ENCODE assay signal across 29 cellular contexts in genomic region chr10:49175587-49176309, GRCh38. TPM values are rescaled to one million over a fixed set of nuclear protein-coding genes. Genes with fewer than 3 reads are reported as not detected.
DNase-seq lines count a peak whose midpoint lies in the region; ATAC-seq and TF ChIP-seq lines count a peak whose summit lies in the region.
"Had no signal": no experiment of that assay in that cellular context is flagged by ENCODE, and none has a peak within 500 bp of the region (broad histone marks: within the 10 kb centered on the region; RNA-seq: fewer than 3 reads in every experiment).

No MANE protein-coding gene starts in this region.

- in situ Hi-C loops in G401 (cut with HindIII; ENCODE audit: low sequenced_read_pairs): no loop called here

- CTCF ChIA-PET in Caco-2 (lab: Charles Lee): no interaction called here

- DNase-seq in left ventricle myocardium inferior (no peak), Right ventricle myocardium superior (no peak), mucosa of gallbladder (ENCODE audit: low spot score) (peak; percentile 10), occipital lobe (lab: John Stamatoyannopoulos, UW) (no peak), Caco-2 (no peak), G401 (ENCODE audit: low spot score) (no peak)
- no peak for DNase-seq in activated T-helper 1 cell treated with anti-CD3 and anti-CD28 coated beads, Interleukin-12 subunit alpha, Interleukin-12 subunit beta, Interleukin-2, Interleukin-4 antibody, amounts not matched to agents 30 ng/mL and 10 ng/mL and 1 ng/mL, durations not matched to agents 14 hours and 24 hours and 36 hours (ENCODE audit: low spot score)
- DNase-seq: activated CD4-positive, alpha-beta T cell treated with anti-CD3 and anti-CD28 coated beads, Interleukin-2, amount 50 U/mL, for 48 hours; activated naive CD8-positive, alpha-beta T cell treated with anti-CD3 and anti-CD28 coated beads, Interleukin-2, amount 50 U/mL, for 24 hours; CD8-positive, alpha-beta memory T cell; effector CD8-positive, alpha-beta T cell; erythroblast; foreskin keratinocyte; GDM1; H7; kidney; naive thymus-derived CD8-positive, alpha-beta T cell; NCI-H1105 treated with DMSO at 0.1 percent for 48 hours; NCI-H2081 treated with DMSO at 0.1 percent for 48 hours; NCI-H446; sigmoid colon; uterus had no signal

- H3K27ac ChIP-seq in left ventricle myocardium inferior (replicated peaks): peak overlapping the region; percentile 85
- H3K27ac ChIP-seq: foreskin keratinocyte, sigmoid colon, SJSA1, uterus, VCaP had no signal

- no TSS peak for BruUV-seq in Caco-2 (replicated peaks; lab: Mats Ljungman, UMichigan)

- H3K36me3 Mint-ChIP-seq in activated T-helper 1 cell treated with anti-CD3 and anti-CD28 coated beads, Interleukin-12 subunit alpha, Interleukin-12 subunit beta, Interleukin-2, Interleukin-4 antibody, amounts not matched to agents 30 ng/mL and 10 ng/mL and 1 ng/mL, durations not matched to agents 14 hours and 24 hours and 36 hours (ENCODE audit: low read depth): peaks cover 9% of the 10 kb centered on the region
- H3K36me3 Mint-ChIP-seq in Caco-2 (ENCODE audit: insufficient read depth, unreplicated experiment): no peaks in the 10 kb centered on the region
- H3K36me3 Mint-ChIP-seq: CD8-positive, alpha-beta memory T cell; IgD-negative memory B cell; naive thymus-derived CD8-positive, alpha-beta T cell had no signal

- intact Hi-C loops in left ventricle myocardium inferior (cut with micrococcal nuclease) (no loop called here), Right ventricle myocardium superior (cut with DNase I) (no loop called here), Caco-2 (cut with micrococcal nuclease; ENCODE audit: unreplicated experiment) (no loop called here)
- intact Hi-C loops in activated T-helper 1 cell treated with anti-CD3 and anti-CD28 coated beads, Interleukin-12 subunit alpha, Interleukin-12 subunit beta, Interleukin-2, Interleukin-4 antibody, amounts not matched to agents 30 ng/mL and 10 ng/mL and 1 ng/mL, durations not matched to agents 14 hours and 24 hours and 36 hours (cut with micrococcal nuclease): loop anchor here (2.0 to 5.0 kb wide), 3 partner anchors 135 to 868 kb away; partner anchors contain the start of gene MAPK8

- TF ChIP-seq CTCF in left ventricle myocardium inferior (IDR thresholded peaks at IDR 0.05; ENCODE audit: borderline replicate concordance) (no peak), Caco-2 (IDR thresholded peaks at IDR 0.05; ENCODE audit: insufficient read depth in 1 of 2, low read depth in 1 of 2, low read length in 1 of 2, severe bottlenecking in 1 of 2, unreplicated experiment in 1 of 2) (no peak)

- no peaks in the 10 kb centered on the region for H3K9me3 Mint-ChIP-seq in activated T-helper 1 cell treated with anti-CD3 and anti-CD28 coated beads, Interleukin-12 subunit alpha, Interleukin-12 subunit beta, Interleukin-2, Interleukin-4 antibody, amounts not matched to agents 30 ng/mL and 10 ng/mL and 1 ng/mL, durations not matched to agents 14 hours and 24 hours and 36 hours
- no peaks in the 10 kb centered on the region for H3K9me3 Mint-ChIP-seq in Caco-2 (ENCODE audit: unreplicated experiment)
- H3K9me3 Mint-ChIP-seq: activated naive CD8-positive, alpha-beta T cell treated with anti-CD3 and anti-CD28 coated beads, Interleukin-2, amount 50 U/mL, for 24 hours; CD8-positive, alpha-beta memory T cell; IgD-negative memory B cell had no signal

- peaks cover 4% of the 10 kb centered on the region for H3K27me3 Mint-ChIP-seq in activated T-helper 1 cell treated with anti-CD3 and anti-CD28 coated beads, Interleukin-12 subunit alpha, Interleukin-12 subunit beta, Interleukin-2, Interleukin-4 antibody, amounts not matched to agents 30 ng/mL and 10 ng/mL and 1 ng/mL, durations not matched to agents 14 hours and 24 hours and 36 hours (ENCODE audit: insufficient read depth)
- peaks cover 2% of the 10 kb centered on the region for H3K27me3 Mint-ChIP-seq in Caco-2 (ENCODE audit: insufficient read depth, unreplicated experiment)
- H3K27me3 Mint-ChIP-seq: CD8-positive, alpha-beta memory T cell had no signal

- H3K27ac Mint-ChIP-seq in activated T-helper 1 cell treated with anti-CD3 and anti-CD28 coated beads, Interleukin-12 subunit alpha, Interleukin-12 subunit beta, Interleukin-2, Interleukin-4 antibody, amounts not matched to agents 30 ng/mL and 10 ng/mL and 1 ng/mL, durations not matched to agents 14 hours and 24 hours and 36 hours: peak overlapping the region; percentile 21
- no peak overlapping the region for H3K27ac Mint-ChIP-seq in Caco-2 (ENCODE audit: unreplicated experiment)

- no peaks in the 10 kb centered on the region for H3K36me3 ChIP-seq in left ventricle myocardium inferior
- H3K36me3 ChIP-seq in Caco-2 (ENCODE audit: control insufficient read depth, insufficient read depth, low read length): no peaks in the 10 kb centered on the region
- H3K36me3 ChIP-seq: sigmoid colon, SJSA1, uterus had no signal

- ATAC-seq in Right ventricle myocardium superior (ENCODE audit: poor library complexity): no peak
- ATAC-seq: activated naive CD8-positive, alpha-beta T cell treated with anti-CD3 and anti-CD28 coated beads, Interleukin-2, amount 50 U/mL, for 24 hours; foreskin keratinocyte; naive thymus-derived CD8-positive, alpha-beta T cell had no signal

- H3K4me3 ChIP-seq in left ventricle myocardium inferior: no peak overlapping the region
- no peak overlapping the region for H3K4me3 ChIP-seq in Caco-2 (ENCODE audit: low read depth, low read length)
- H3K4me3 ChIP-seq: sigmoid colon, SJSA1, uterus had no signal

- H3K27me3 ChIP-seq in left ventricle myocardium inferior (ENCODE audit: low read depth) (no peaks in the 10 kb centered on the region), Caco-2 (replicated peaks; ENCODE audit: control insufficient read depth, insufficient read depth, low read length) (no peaks in the 10 kb centered on the region)
- H3K27me3 ChIP-seq: foreskin keratinocyte, sigmoid colon, SJSA1, uterus had no signal

- peaks cover 63% of the 10 kb centered on the region for H3K4me1 ChIP-seq in left ventricle myocardium inferior
- peaks cover 13% of the 10 kb centered on the region for H3K4me1 ChIP-seq in Caco-2
- H3K4me1 ChIP-seq: foreskin keratinocyte, uterus had no signal

- H3K9me3 ChIP-seq in left ventricle myocardium inferior (replicated peaks) (no peaks in the 10 kb centered on the region), Caco-2 (no peaks in the 10 kb centered on the region)
- H3K9me3 ChIP-seq: sigmoid colon, SJSA1, uterus had no signal

- POLR2A ChIA-PET in Caco-2 (lab: Charles Lee): no interaction called here

- H3K4me3 Mint-ChIP-seq in activated T-helper 1 cell treated with anti-CD3 and anti-CD28 coated beads, Interleukin-12 subunit alpha, Interleukin-12 subunit beta, Interleukin-2, Interleukin-4 antibody, amounts not matched to agents 30 ng/mL and 10 ng/mL and 1 ng/mL, durations not matched to agents 14 hours and 24 hours and 36 hours: no peak overlapping the region
- no peak overlapping the region for H3K4me3 Mint-ChIP-seq in Caco-2 (ENCODE audit: unreplicated experiment)
- H3K4me3 Mint-ChIP-seq: naive thymus-derived CD8-positive, alpha-beta T cell had no signal

- H3K4me1 Mint-ChIP-seq in activated T-helper 1 cell treated with anti-CD3 and anti-CD28 coated beads, Interleukin-12 subunit alpha, Interleukin-12 subunit beta, Interleukin-2, Interleukin-4 antibody, amounts not matched to agents 30 ng/mL and 10 ng/mL and 1 ng/mL, durations not matched to agents 14 hours and 24 hours and 36 hours (ENCODE audit: low read depth): peaks cover 47% of the 10 kb centered on the region
- peaks cover 10% of the 10 kb centered on the region for H3K4me1 Mint-ChIP-seq in Caco-2 (ENCODE audit: low read depth, unreplicated experiment)

RNA-seq across cellular contexts. Expression of gene TMEM273, which starts 12.4 kb away (rescaled TPM):
- total RNA-seq in left ventricle myocardium inferior: 29.0 TPM
- 28.5 TPM for total RNA-seq in Right ventricle myocardium superior
- 16.2 and 16.7 TPM in 2 replicates for total RNA-seq in activated T-helper 1 cell treated with anti-CD3 and anti-CD28 coated beads, Interleukin-12 subunit alpha, Interleukin-12 subunit beta, Interleukin-2, Interleukin-4 antibody, amounts not matched to agents 30 ng/mL and 10 ng/mL and 1 ng/mL, durations not matched to agents 14 hours and 24 hours and 36 hours
- total RNA-seq in mucosa of gallbladder: 35.8 TPM
- 1.7 TPM for total RNA-seq in occipital lobe
- not detected in 2 replicates for total RNA-seq in Caco-2 (2022)
- not detected in 2 replicates for total RNA-seq in G401 (2014; rRNA removed; shearing (Covaris generic))
- total RNA-seq: foreskin keratinocyte, H7, M059J, SJSA1 had no signal

RNA-seq across cellular contexts. Expression of gene FAM170B, which starts 41.9 kb away (rescaled TPM):
- total RNA-seq in left ventricle myocardium inferior (not detected), Right ventricle myocardium superior (not detected), mucosa of gallbladder (not detected), occipital lobe (not detected), Caco-2 (2022) (not detected in 2 replicates)
- total RNA-seq in activated T-helper 1 cell treated with anti-CD3 and anti-CD28 coated beads, Interleukin-12 subunit alpha, Interleukin-12 subunit beta, Interleukin-2, Interleukin-4 antibody, amounts not matched to agents 30 ng/mL and 10 ng/mL and 1 ng/mL, durations not matched to agents 14 hours and 24 hours and 36 hours: not detected in 2 replicates
- total RNA-seq in G401 (2014; rRNA removed; shearing (Covaris generic)): not detected in 2 replicates
- total RNA-seq: CD8-positive, alpha-beta memory T cell; cerebellum; foreskin keratinocyte; H7; kidney; M059J; mesenteric fat pad; naive thymus-derived CD8-positive, alpha-beta T cell; sigmoid colon; SJSA1; temporal lobe; uterus had no signal
